1 cellular context compared by ENCODE assay signal in genomic region chr11:43802509-43802908, GRCh38.
TF ChIP-seq lines count a peak whose summit lies in the region.

No MANE protein-coding gene starts in this region.

TF ChIP-seq in SK-N-SH, 30 proteins besides CTCF, POLR2A, EP300 and RAD21 (continued from another document):
- no peak for TF ChIP-seq USF1 (IDR thresholded peaks at IDR 0.05; ENCODE audit: borderline replicate concordance, low read depth)
- no peak for TF ChIP-seq IRF3 (IDR thresholded peaks at IDR 0.05; ENCODE audit: low read depth, low read length)
- no peak for TF ChIP-seq FOSL2 (IDR thresholded peaks at IDR 0.05; ENCODE audit: borderline replicate concordance, low read depth)
- TF ChIP-seq GATA2 (CRISPR knock-in tag; IDR thresholded peaks at IDR 0.05), result no peak
- TF ChIP-seq ZBTB33 (IDR thresholded peaks at IDR 0.05; ENCODE audit: borderline replicate concordance, low read depth), result no peak
- TF ChIP-seq TCF12 (IDR thresholded peaks at IDR 0.05), result no peak
